10 cellular contexts compared by ENCODE assay signal in genomic region chr12:57489157-57489641, GRCh38. TPM values are rescaled to one million over a fixed set of nuclear protein-coding genes. Genes with fewer than 3 reads are reported as not detected.
DNase-seq lines count a peak whose midpoint lies in the region; ATAC-seq and TF ChIP-seq lines count a peak whose summit lies in the region.
"Had no signal": no experiment of that assay in that cellular context is flagged by ENCODE, and none has a peak within 500 bp of the region (broad histone marks: within the 10 kb centered on the region; RNA-seq: fewer than 3 reads in every experiment).

No MANE protein-coding gene starts in this region.

- H3K9me3 ChIP-seq in skeletal muscle tissue (ENCODE audit: control insufficient read depth in 3 of 3, low read length in 3 of 3) (no peaks in the 10 kb centered on the region), sigmoid colon (no peaks in the 10 kb centered on the region)
- H3K9me3 ChIP-seq: tibial artery had no signal

- H3K27me3 ChIP-seq in skeletal muscle tissue (ENCODE audit: control insufficient read depth in 3 of 3, insufficient read depth in 3 of 3, low read length in 3 of 3), result no peaks in the 10 kb centered on the region
- no peaks in the 10 kb centered on the region for H3K27me3 ChIP-seq in sigmoid colon
- H3K27me3 ChIP-seq: tibial artery had no signal

- H3K9ac ChIP-seq in skeletal muscle tissue (ENCODE audit: low read depth in 1 of 3, low read length in 3 of 3), result peak overlapping the region; percentile 4 to 86 (median 86)

- no peak for TF ChIP-seq POLR2A in sigmoid colon (IDR thresholded peaks at IDR 0.05)

- intact Hi-C loops in sigmoid colon (cut with DNase I), result loop anchor here (5.0 kb wide), 1 partner anchor 33 kb away; the partner anchor contains the start of genes DDIT3 and MBD6

- no peak for DNase-seq in T-helper 2 cell treated with Interferon-gamma antibody and Interleukin-4, amounts not matched to agents 5 μg/mL and 100 μg/mL, for 36 hours (ENCODE audit: low spot score)
- DNase-seq in T-helper 2 cell (no peak), glutamatergic neuron (no peak), GM19238 (ENCODE audit: insufficient read length, low spot score) (no peak), sigmoid colon (no peak)
- DNase-seq: kidney glomerular epithelial cell, tibial artery had no signal

- peaks cover 21% of the 10 kb centered on the region for H3K4me1 Mint-ChIP-seq in T-helper 2 cell treated with Interferon-gamma antibody and Interleukin-4, amounts not matched to agents 5 μg/mL and 100 μg/mL, for 36 hours (ENCODE audit: low read depth)
- peaks cover 22% of the 10 kb centered on the region for H3K4me1 Mint-ChIP-seq in glutamatergic neuron (ENCODE audit: low read depth, unreplicated experiment)

- H3K36me3 Mint-ChIP-seq in T-helper 2 cell treated with Interferon-gamma antibody and Interleukin-4, amounts not matched to agents 5 μg/mL and 100 μg/mL, for 36 hours (ENCODE audit: low read depth), result peaks cover 42% of the 10 kb centered on the region
- H3K36me3 Mint-ChIP-seq in glutamatergic neuron (ENCODE audit: unreplicated experiment), result peaks cover 23% of the 10 kb centered on the region

- peak overlapping the region; percentile 99 for H3K4me3 ChIP-seq in WI38 (ENCODE audit: low read depth, low read length)
- peak overlapping the region; percentile 91 to 97 (median 96) for H3K4me3 ChIP-seq in skeletal muscle tissue (ENCODE audit: low read length in 3 of 3)
- H3K4me3 ChIP-seq in sigmoid colon, result peak overlapping the region in 2 of 4 donors; percentile 80 to 97

- H3K4me3 Mint-ChIP-seq in T-helper 2 cell treated with Interferon-gamma antibody and Interleukin-4, amounts not matched to agents 5 μg/mL and 100 μg/mL, for 36 hours, result peak overlapping the region; percentile 99
- peak overlapping the region; percentile 94 for H3K4me3 Mint-ChIP-seq in glutamatergic neuron (ENCODE audit: unreplicated experiment)

- H3K9me3 Mint-ChIP-seq in T-helper 2 cell treated with Interferon-gamma antibody and Interleukin-4, amounts not matched to agents 5 μg/mL and 100 μg/mL, for 36 hours, result no peaks in the 10 kb centered on the region
- H3K9me3 Mint-ChIP-seq in glutamatergic neuron (ENCODE audit: unreplicated experiment), result peaks cover 20% of the 10 kb centered on the region

- no peak overlapping the region for H3K27ac ChIP-seq in skeletal muscle tissue (ENCODE audit: low read depth, low read length)
- peak overlapping the region in 1 of 4 donors; percentile 87 for H3K27ac ChIP-seq in sigmoid colon

- no peak for TF ChIP-seq CTCF in WI38 (IDR thresholded peaks at IDR 0.05; ENCODE audit: low read depth, low read length)
- no peak for TF ChIP-seq CTCF in glutamatergic neuron (IDR thresholded peaks at IDR 0.05; ENCODE audit: partially characterized antibody, unreplicated experiment)
- no peak for TF ChIP-seq CTCF in sigmoid colon (IDR thresholded peaks at IDR 0.05)

- peak overlapping the region; percentile 93 for H3K27ac Mint-ChIP-seq in T-helper 2 cell treated with Interferon-gamma antibody and Interleukin-4, amounts not matched to agents 5 μg/mL and 100 μg/mL, for 36 hours
- peak overlapping the region; percentile 96 for H3K27ac Mint-ChIP-seq in glutamatergic neuron (ENCODE audit: unreplicated experiment)

- no peak for ATAC-seq in HG03025 (IDR thresholded peaks at IDR 0.05; ENCODE audit: low FRiP score, unreplicated experiment)

- H3K36me3 ChIP-seq in skeletal muscle tissue (ENCODE audit: control insufficient read depth in 3 of 3, insufficient read depth in 3 of 3, low read length in 3 of 3), result peaks cover 25 to 35% (median 30%) of the 10 kb centered on the region in 3 donors
- peaks cover 19 to 44% (median 22%) of the 10 kb centered on the region in 4 donors for H3K36me3 ChIP-seq in sigmoid colon

- 90 to 91% methylated on average over 5 of the region's 5 CpGs for WGBS in sigmoid colon, 2 donors

- H3K4me1 ChIP-seq in skeletal muscle tissue (ENCODE audit: control insufficient read depth in 3 of 3, insufficient read depth in 3 of 3, low read length in 3 of 3) (peaks cover 11 to 16% (median 13%) of the 10 kb centered on the region in 3 donors), sigmoid colon (peaks cover 0 to 22% (median 13%) of the 10 kb centered on the region in 4 donors)

- TF ChIP-seq EP300 in sigmoid colon (IDR thresholded peaks at IDR 0.05), result no peak

- H3K27me3 Mint-ChIP-seq in T-helper 2 cell treated with Interferon-gamma antibody and Interleukin-4, amounts not matched to agents 5 μg/mL and 100 μg/mL, for 36 hours (ENCODE audit: low read depth), result no peaks in the 10 kb centered on the region
- peaks cover 28% of the 10 kb centered on the region for H3K27me3 Mint-ChIP-seq in glutamatergic neuron (ENCODE audit: unreplicated experiment)

RNA-seq across cellular contexts. Expression of gene MARS1, which starts 1.3 kb away (rescaled TPM):
- total RNA-seq in glutamatergic neuron (ENCODE audit: unreplicated experiment), result 870 TPM
- total RNA-seq in skeletal muscle tissue, result 68.4 TPM
- 10 to 100 TPM; 46.6 to 56.3 (median 53.2) TPM for total RNA-seq in sigmoid colon
- polyA plus RNA-seq in sigmoid colon, result 10 to 100 TPM; 22.9 to 86.2 (median 25.8) TPM

RNA-seq across cellular contexts. Expression of gene ARHGAP9, which starts 9.5 kb away (rescaled TPM):
- total RNA-seq in glutamatergic neuron (ENCODE audit: unreplicated experiment) (52.0 TPM), skeletal muscle tissue (5.2 TPM), sigmoid colon (10 to 100 TPM in 1 of 4 donors, 1 to 10 TPM in 3; 4.3 to 16.3 (median 6.8) TPM)
- polyA plus RNA-seq in sigmoid colon, result 10 to 100 TPM in 1 of 3 donors, 1 to 10 TPM in 2; 4.9 to 54.7 (median 6.6) TPM

RNA-seq across cellular contexts. Expression of gene GLI1, which starts 29.6 kb away (rescaled TPM):
- 2.3 TPM for total RNA-seq in glutamatergic neuron (ENCODE audit: unreplicated experiment)
- 5.2 TPM for total RNA-seq in skeletal muscle tissue
- total RNA-seq in sigmoid colon, result 1 to 10 TPM in 2 of 4 donors, under 1 TPM in 1, not detected in 1; 0.71 to 3.9 (median 1.8) TPM
- polyA plus RNA-seq in sigmoid colon, result 1 to 10 TPM in 1 of 3 donors, under 1 TPM in 1, not detected in 1; 0.60 to 1.5 TPM

RNA-seq across cellular contexts. Expression of gene DDIT3, which starts 31.1 kb away (rescaled TPM):
- 70.9 TPM for total RNA-seq in glutamatergic neuron (ENCODE audit: unreplicated experiment)
- 11.5 TPM for total RNA-seq in skeletal muscle tissue
- total RNA-seq in sigmoid colon, result 10 to 100 TPM; 30.7 to 48.5 (median 40.7) TPM
- 10 to 100 TPM; 42.3 to 52.9 (median 46.7) TPM for polyA plus RNA-seq in sigmoid colon

RNA-seq across cellular contexts. Expression of gene MBD6, which starts 33.4 kb away (rescaled TPM):
- total RNA-seq in glutamatergic neuron (ENCODE audit: unreplicated experiment) (108 TPM), skeletal muscle tissue (2.6 TPM), sigmoid colon (10 to 100 TPM; 13.5 to 23.5 (median 16.0) TPM)
- polyA plus RNA-seq in sigmoid colon, result 10 to 100 TPM; 16.2 to 52.8 (median 17.1) TPM

Comparison
In these comparisons a context has a peak if more than half of its experiments do, and no peak if none do; other contexts are left out.
1. RNA of gene MARS1, which starts 1.3 kb away (total RNA-seq): 870 TPM in glutamatergic neuron (single experiment); 68.4 TPM in skeletal muscle tissue (single experiment) and 46.6 to 56.3 TPM in sigmoid colon; every median in the first group is over 10 times any median in the second.